ENCODE assay signal across 9 cellular contexts in genomic region chr15:37094542-37095196, GRCh38. TPM values are rescaled to one million over a fixed set of nuclear protein-coding genes. Genes with fewer than 3 reads are reported as not detected.
DNase-seq lines count a peak whose midpoint lies in the region; TF ChIP-seq lines count a peak whose summit lies in the region.
"Had no signal": no experiment of that assay in that cellular context is flagged by ENCODE, and none has a peak within 500 bp of the region (broad histone marks: within the 10 kb centered on the region; RNA-seq: fewer than 3 reads in every experiment).

No MANE protein-coding gene starts in this region.

- H3K27ac Mint-ChIP-seq in type B pancreatic cell: peak overlapping the region; percentile 99
- H3K27ac Mint-ChIP-seq: stimulated activated memory B cell treated with anti-CD40 and anti-IgM and Interleukin-4, amounts not matched to agents 10 μg/mL and 1 μg/mL and 100 μg/mL, for 72 hours had no signal

- H3K14ac ChIP-seq in mesenchymal stem cell (ENCODE audit: low read length in 2 of 2): no peak overlapping the region

- H3K4me1 ChIP-seq in NT2/D1 (ENCODE audit: insufficient read depth, insufficient read length): peaks cover 2% of the 10 kb centered on the region
- H3K4me1 ChIP-seq in mesenchymal stem cell (ENCODE audit: control insufficient read depth, insufficient read depth, low read depth, low read length): peaks cover 6% of the 10 kb centered on the region

- H3K27me3 ChIP-seq in NT2/D1 (ENCODE audit: insufficient read depth, insufficient read length): peaks cover 49% of the 10 kb centered on the region
- H3K27me3 ChIP-seq in mesenchymal stem cell (ENCODE audit: control insufficient read depth in 1 of 2, insufficient read depth in 1 of 2, low read length in 2 of 2): no peaks in the 10 kb centered on the region

- H3K27me3 Mint-ChIP-seq in type B pancreatic cell: peaks cover 8% of the 10 kb centered on the region

- whole genome bisulfite sequencing in mesenchymal stem cell: under 1% methylated on average over 8 of the region's 11 CpGs

- H2AFZ ChIP-seq in mesenchymal stem cell (ENCODE audit: low read depth, low read length): no peak overlapping the region

- peaks cover 16% of the 10 kb centered on the region for H3K79me1 ChIP-seq in mesenchymal stem cell (replicated peaks; ENCODE audit: low read length, poor library complexity, severe bottlenecking)

- H3K9me3 ChIP-seq in NT2/D1 (ENCODE audit: insufficient read depth, low read length) (no peaks in the 10 kb centered on the region), mesenchymal stem cell (ENCODE audit: control insufficient read depth, low read length) (no peaks in the 10 kb centered on the region)

- no peak overlapping the region for H4K91ac ChIP-seq in mesenchymal stem cell (ENCODE audit: low read length)

- H4K8ac ChIP-seq in mesenchymal stem cell (ENCODE audit: low read length): no peak overlapping the region

- no peaks in the 10 kb centered on the region for H3K9me3 Mint-ChIP-seq in type B pancreatic cell
- H3K9me3 Mint-ChIP-seq: stimulated activated memory B cell treated with anti-CD40 and anti-IgM and Interleukin-4, amounts not matched to agents 10 μg/mL and 1 μg/mL and 100 μg/mL, for 72 hours had no signal

- H3K36me3 ChIP-seq in NT2/D1 (ENCODE audit: insufficient read depth, insufficient read length, low read length): no peaks in the 10 kb centered on the region
- H3K36me3 ChIP-seq in mesenchymal stem cell (ENCODE audit: control insufficient read depth in 1 of 2, insufficient read depth in 2 of 2, low read depth in 1 of 2, low read length in 2 of 2): peaks cover 3 to 44% of the 10 kb centered on the region in 2 experiments

- H2BK120ac ChIP-seq in mesenchymal stem cell (ENCODE audit: low read depth, low read length): peak overlapping the region; percentile 54

- H3K27ac ChIP-seq in coronary artery (peak overlapping the region; percentile 90 to 98), mesenchymal stem cell (ENCODE audit: low read length, poor library complexity, severe bottlenecking) (peak overlapping the region; percentile 27)

- H2BK12ac ChIP-seq in mesenchymal stem cell (ENCODE audit: low read length in 2 of 2): peak overlapping the region in 1 of 2 experiments; percentile 33

- DNase-seq in NT2/D1 (ENCODE audit: low read depth, low spot score) (peak; percentile 84), coronary artery (ENCODE audit: low spot score) (no peak), mesenchymal stem cell (peak; percentile 69), type B pancreatic cell (ENCODE audit: extremely low spot score, unreplicated experiment) (no peak), dedifferentiated amniotic fluid mesenchymal stem cell (ENCODE audit: extremely low spot score) (no peak), NCI-H128 (lab: John Stamatoyannopoulos, UW; ENCODE audit: unreplicated experiment) (no peak)
- no peak for DNase-seq in activated effector memory CD4-positive, alpha-beta T cell treated with Interleukin-2 at 50 U/mL for 16 hours

- peak overlapping the region; percentile 46 for H3K9ac ChIP-seq in NT2/D1 (ENCODE audit: insufficient read length, low read depth)
- H3K9ac ChIP-seq in mesenchymal stem cell (ENCODE audit: low read length): peak overlapping the region; percentile 99

- H2BK15ac ChIP-seq in mesenchymal stem cell (ENCODE audit: low read depth, poor library complexity, severe bottlenecking): no peak overlapping the region

- peaks cover 40% of the 10 kb centered on the region for H3K4me1 Mint-ChIP-seq in type B pancreatic cell (ENCODE audit: unreplicated experiment)

- peak overlapping the region; percentile 53 for H2BK5ac ChIP-seq in mesenchymal stem cell (ENCODE audit: low read depth, low read length, poor library complexity, severe bottlenecking)

- H3K23ac ChIP-seq in mesenchymal stem cell (ENCODE audit: low read length in 2 of 2): no peak overlapping the region

- peaks cover 65% of the 10 kb centered on the region for H3K36me3 Mint-ChIP-seq in type B pancreatic cell
- H3K36me3 Mint-ChIP-seq: stimulated activated memory B cell treated with anti-CD40 and anti-IgM and Interleukin-4, amounts not matched to agents 10 μg/mL and 1 μg/mL and 100 μg/mL, for 72 hours had no signal

- no peak overlapping the region for H3K4me3 ChIP-seq in NT2/D1 (ENCODE audit: insufficient read length, low read depth)
- peak overlapping the region; percentile 93 for H3K4me3 ChIP-seq in coronary artery
- peak overlapping the region in 1 of 2 experiments; percentile 57 for H3K4me3 ChIP-seq in mesenchymal stem cell (ENCODE audit: insufficient read depth in 1 of 2, low read depth in 1 of 2, low read length in 2 of 2)
- H3K4me3 ChIP-seq: K562 had no signal

- H2AK5ac ChIP-seq in mesenchymal stem cell (ENCODE audit: low read length, severe bottlenecking): peak overlapping the region; percentile 70

- H3K4me2 ChIP-seq in mesenchymal stem cell (ENCODE audit: low read length, poor library complexity, severe bottlenecking): peak overlapping the region; percentile 74

- peak overlapping the region; percentile 53 to 69 for H3K4ac ChIP-seq in mesenchymal stem cell (ENCODE audit: low read depth in 1 of 2, low read length in 2 of 2)

- TF ChIP-seq CTCF in coronary artery (IDR thresholded peaks at IDR 0.05) (no peak), type B pancreatic cell (conservative IDR thresholded peaks at IDR 0.05) (no peak)

- H3K18ac ChIP-seq in mesenchymal stem cell (ENCODE audit: low read depth in 1 of 2, low read length in 2 of 2): peak overlapping the region; percentile 60 to 96

- peak overlapping the region; percentile 99 for H3K4me3 Mint-ChIP-seq in type B pancreatic cell
- H3K4me3 Mint-ChIP-seq: stimulated activated memory B cell treated with anti-CD40 and anti-IgM and Interleukin-4, amounts not matched to agents 10 μg/mL and 1 μg/mL and 100 μg/mL, for 72 hours had no signal

RNA-seq across cellular contexts. Expression of gene MEIS2, which starts 5.7 kb away (rescaled TPM):
- 69.3 TPM for polyA plus RNA-seq in mesenchymal stem cell (2013, experiment 1 of 2)
- polyA plus RNA-seq in mesenchymal stem cell (2013, experiment 2 of 2): 68.8 TPM
- total RNA-seq in type B pancreatic cell (ENCODE audit: low replicate concordance): 152 and 211 TPM in 2 replicates

Comparison
In these comparisons a context has a peak if more than half of its experiments do, and no peak if none do; other contexts are left out.
1. DNase-seq: peak in NT2/D1 (single experiment) and mesenchymal stem cell (single experiment); none in coronary artery (single experiment), type B pancreatic cell (single experiment), activated effector memory CD4-positive, alpha-beta T cell treated with Interleukin-2 at 50 U/mL for 16 hours (single experiment), dedifferentiated amniotic fluid mesenchymal stem cell (single experiment) and NCI-H128 (single experiment).